In the genomic region with DNA sequence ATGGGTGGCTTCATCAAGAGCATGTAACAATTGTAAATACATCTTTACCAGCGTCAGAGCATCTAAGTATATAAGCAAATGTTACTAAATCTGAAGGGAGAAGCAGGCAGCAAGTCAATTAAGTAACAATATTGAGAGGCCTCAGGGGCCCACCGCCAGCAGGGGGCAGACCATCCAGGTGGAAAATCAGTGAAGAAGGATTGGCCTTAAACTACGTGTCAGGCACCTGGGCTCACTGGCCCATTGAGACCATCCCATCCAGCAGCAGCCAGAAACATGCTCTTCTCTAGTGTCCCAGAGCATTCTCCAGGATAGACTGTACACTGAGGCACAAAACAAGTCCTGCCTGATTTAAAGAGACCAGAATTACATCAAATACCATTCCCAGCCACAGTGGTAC, we compare ENCODE assay signal across 7 cellular contexts.
DNase-seq lines count a peak whose midpoint lies in the region; TF ChIP-seq lines count a peak whose summit lies in the region.

No MANE protein-coding gene starts in this region.

- H3K4me3 ChIP-seq in SJCRH30: no peak overlapping the region
- no peak overlapping the region for H3K4me3 ChIP-seq in fibroblast of mammary gland (ENCODE audit: control insufficient read depth, low read depth, low read length)
- H3K4me3 ChIP-seq in retinal pigment epithelial cell (ENCODE audit: low read length): no peak overlapping the region

- no peaks in the 10 kb centered on the region for H3K36me3 ChIP-seq in SJCRH30

- CTCF ChIA-PET in HEK293T (lab: Yijun Ruan, JAX): interaction anchor here (0.7 kb wide), 1 partner anchor 110 kb away, joined by 3 read pairs; no protein-coding TSS in a partner anchor

- no peaks in the 10 kb centered on the region for H3K9me3 ChIP-seq in SJCRH30 (replicated peaks)

- in situ Hi-C loops in G401 (cut with HindIII; ENCODE audit: low sequenced_read_pairs): no loop called here

- DNase-seq in G401 (ENCODE audit: low spot score) (peak; percentile 4), HEK293T (ENCODE audit: extremely low spot score) (peak; percentile 61), SJCRH30 (peak; percentile 32 to 51), fibroblast of mammary gland (ENCODE audit: low read depth) (peak; percentile 4), retinal pigment epithelial cell (ENCODE audit: low read depth) (no peak), NCI-H2196 (lab: John Stamatoyannopoulos, UW; ENCODE audit: unreplicated experiment) (no peak), cerebellar nuclear complex (lab: John Stamatoyannopoulos, UW) (no peak)

- peaks cover 15% of the 10 kb centered on the region for H3K4me1 ChIP-seq in SJCRH30

- H3K27me3 ChIP-seq in SJCRH30: no peaks in the 10 kb centered on the region

- POLR2A ChIA-PET in HEK293T (lab: Yijun Ruan, JAX): no interaction called here

- no peak overlapping the region for H3K27ac ChIP-seq in SJCRH30

- TF ChIP-seq CTCF in fibroblast of mammary gland (conservative IDR thresholded peaks at IDR 0.05; ENCODE audit: control insufficient read depth, insufficient read depth, low read depth, low read length): peak; percentile 27
- TF ChIP-seq CTCF in retinal pigment epithelial cell (conservative IDR thresholded peaks at IDR 0.05; ENCODE audit: low read depth, low read length): peak; percentile 35

TF ChIP-seq in HEK293T, 16 proteins besides CTCF, POLR2A, EP300 and RAD21:
- TF ChIP-seq HDGF (IDR thresholded peaks at IDR 0.05; ENCODE audit: borderline replicate concordance): no peak
- TF ChIP-seq ARNT (IDR thresholded peaks at IDR 0.05): no peak
- no peak for TF ChIP-seq CTBP1 (IDR thresholded peaks at IDR 0.05; ENCODE audit: borderline replicate concordance)
- TF ChIP-seq ZNF384 (IDR thresholded peaks at IDR 0.05): no peak
- no peak for TF ChIP-seq BHLHE40 (IDR thresholded peaks at IDR 0.05; ENCODE audit: borderline replicate concordance)
- no peak for TF ChIP-seq TARDBP (IDR thresholded peaks at IDR 0.05)
- no peak for TF ChIP-seq SUZ12 (IDR thresholded peaks at IDR 0.05)
- TF ChIP-seq SP1 (IDR thresholded peaks at IDR 0.05): no peak
- TF ChIP-seq FOXA1 (IDR thresholded peaks at IDR 0.05): no peak
- no peak for TF ChIP-seq LEF1 (IDR thresholded peaks at IDR 0.05; ENCODE audit: borderline replicate concordance)
- TF ChIP-seq FOXM1 (IDR thresholded peaks at IDR 0.05; ENCODE audit: borderline replicate concordance): no peak

Comparison
In these comparisons a context has a peak if more than half of its experiments do, and no peak if none do; other contexts are left out.
1. DNase-seq: peak in G401 (single experiment), HEK293T (single experiment), SJCRH30 (2 of 2) and fibroblast of mammary gland (single experiment); none in retinal pigment epithelial cell (single experiment), NCI-H2196 (single experiment) and cerebellar nuclear complex (0 of 2).